In the genomic region with DNA sequence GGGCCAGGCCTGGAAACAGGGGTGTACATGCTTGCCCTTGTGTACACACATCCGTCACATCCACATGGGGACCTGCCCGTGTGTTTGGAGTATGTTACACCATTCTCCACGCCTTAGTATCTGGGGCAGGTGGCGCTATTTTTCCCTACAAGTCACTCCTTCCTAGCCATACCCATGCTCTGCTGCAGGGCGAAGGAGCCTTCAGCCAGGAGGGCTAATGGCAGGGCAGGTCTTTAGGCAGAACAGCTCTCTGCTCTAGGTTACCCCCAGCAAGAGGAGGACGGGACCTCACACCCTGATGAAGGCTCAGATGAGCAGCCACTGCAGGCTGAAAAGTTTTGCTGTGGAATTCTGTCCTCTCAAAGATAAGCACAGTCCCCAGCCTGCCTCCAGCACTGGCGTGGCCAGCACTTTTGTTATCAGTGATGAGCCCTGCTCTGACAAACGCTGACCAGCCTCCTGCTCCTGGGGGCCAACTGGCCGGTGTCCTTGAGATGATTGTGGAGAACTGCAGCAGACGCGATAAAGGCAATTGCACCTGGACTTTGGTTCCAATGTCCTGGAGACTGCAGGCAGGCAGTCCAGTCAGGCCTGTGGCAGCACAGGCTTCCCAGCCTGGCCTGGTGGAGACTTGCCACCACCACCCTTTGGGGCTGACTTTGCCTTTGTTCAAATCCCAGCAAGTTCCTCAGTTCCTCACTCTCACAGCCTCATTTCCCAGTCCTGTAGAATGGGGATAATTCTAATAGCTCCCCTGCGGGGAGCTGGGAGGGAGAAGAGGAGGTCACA, we compare ENCODE assay signal across 11 cellular contexts. TPM values are rescaled to one million over a fixed set of nuclear protein-coding genes. Genes with fewer than 3 reads are reported as not detected.
A peak's percentile ranks its signal among the peaks of the same experiment; 100 is the strongest.
DNase-seq lines count a peak whose midpoint lies in the region; ATAC-seq and TF ChIP-seq lines count a peak whose summit lies in the region.
"Had no signal": no experiment of that assay in that cellular context is flagged by ENCODE, and none has a peak within 500 bp of the region (broad histone marks: within the 10 kb centered on the region; RNA-seq: fewer than 3 reads in every experiment).

No MANE protein-coding gene starts in this region.

- no peak overlapping the region for H3K4me3 ChIP-seq in epithelial cell of proximal tubule (ENCODE audit: low read depth, low read length)
- no peak overlapping the region for H3K4me3 ChIP-seq in retinal pigment epithelial cell (ENCODE audit: low read length)
- H3K4me3 ChIP-seq: esophagus squamous epithelium, SK-N-MC had no signal

- TF ChIP-seq CTCF in epithelial cell of proximal tubule (conservative IDR thresholded peaks at IDR 0.05; ENCODE audit: low read depth, low read length) (peak; percentile 11), retinal pigment epithelial cell (conservative IDR thresholded peaks at IDR 0.05; ENCODE audit: low read depth, low read length) (peak; percentile 27)

- no peak for ATAC-seq in GM18868 (IDR thresholded peaks at IDR 0.05; ENCODE audit: unreplicated experiment)

- peak; percentile 28 for DNase-seq in NCI-H146 (lab: John Stamatoyannopoulos, UW)
- DNase-seq in NCI-H146 treated with DMSO at 0.1 percent for 48 hours (lab: John Stamatoyannopoulos, UW; ENCODE audit: unreplicated experiment): no peak
- DNase-seq in NCI-H82 treated with DMSO at 0.1 percent for 48 hours (lab: John Stamatoyannopoulos, UW; ENCODE audit: unreplicated experiment): peak; percentile 5
- DNase-seq in epithelial cell of proximal tubule (ENCODE audit: low read depth): no peak
- DNase-seq in retinal pigment epithelial cell (ENCODE audit: low read depth): no peak
- no peak for DNase-seq in amniotic stem cell (lab: John Stamatoyannopoulos, UW)
- DNase-seq in NCI-H1105 treated with DMSO at 0.1 percent for 48 hours (lab: John Stamatoyannopoulos, UW): no peak
- DNase-seq: activated naive CD4-positive, alpha-beta T cell treated with Interleukin-2 at 50 U/mL for 16 hours; esophagus squamous epithelium had no signal

RNA-seq across cellular contexts. Expression of a gene that starts 19.8 kb away (rescaled TPM):
- 0.36 and 0.63 TPM in 2 replicates for total RNA-seq in epithelial cell of proximal tubule

RNA-seq across cellular contexts. Expression of a gene that starts 41.2 kb away (rescaled TPM):
- 12.7 and 26.9 TPM in 2 replicates for total RNA-seq in epithelial cell of proximal tubule

RNA-seq across cellular contexts. Expression of a gene that starts 46.1 kb away (rescaled TPM):
- total RNA-seq in epithelial cell of proximal tubule: 49.4 and 51.1 TPM in 2 replicates

Comparison
In these comparisons a context has a peak if more than half of its experiments do, and no peak if none do; other contexts are left out.
1. DNase-seq: peak in NCI-H146 (single experiment) and NCI-H82 treated with DMSO at 0.1 percent for 48 hours (single experiment); none in NCI-H146 treated with DMSO at 0.1 percent for 48 hours (single experiment), epithelial cell of proximal tubule (single experiment), retinal pigment epithelial cell (single experiment), amniotic stem cell (single experiment) and NCI-H1105 treated with DMSO at 0.1 percent for 48 hours (single experiment).